ENCODE assay signal across 12 cellular contexts in the genomic region with DNA sequence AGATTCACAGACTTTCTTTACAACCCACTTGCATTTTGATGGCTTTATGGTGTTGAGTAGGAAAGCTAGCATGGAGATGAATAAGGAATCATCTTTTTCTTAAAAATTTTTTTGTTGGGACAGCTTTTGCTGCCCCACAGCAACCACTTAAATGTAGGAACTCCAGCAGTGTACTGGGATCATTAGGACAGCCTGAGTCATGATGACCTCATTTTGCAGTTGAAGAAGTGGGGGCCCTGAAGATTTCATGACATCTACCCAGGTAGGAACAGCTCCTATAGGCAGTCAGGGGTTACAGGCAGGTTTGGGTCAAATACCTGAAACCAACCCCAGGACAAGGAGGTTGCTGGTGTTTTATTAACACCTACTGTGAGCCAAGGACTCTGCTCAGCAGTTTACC. TPM values are rescaled to one million over a fixed set of nuclear protein-coding genes. Genes with fewer than 3 reads are reported as not detected.
A peak's percentile ranks its signal among the peaks of the same experiment; 100 is the strongest.
DNase-seq lines count a peak whose midpoint lies in the region; ATAC-seq and TF ChIP-seq lines count a peak whose summit lies in the region.
"Had no signal": no experiment of that assay in that cellular context is flagged by ENCODE, and none has a peak within 500 bp of the region (broad histone marks: within the 10 kb centered on the region; RNA-seq: fewer than 3 reads in every experiment).

No MANE protein-coding gene starts in this region.

- no peaks in the 10 kb centered on the region for H3K9me3 ChIP-seq in DOHH2 (ENCODE audit: control insufficient read depth, insufficient read depth, low read length)

- peaks cover 25% of the 10 kb centered on the region for H3K4me1 Mint-ChIP-seq in activated T-helper 1 cell treated with anti-CD3 and anti-CD28 coated beads, Interleukin-12 subunit alpha, Interleukin-12 subunit beta, Interleukin-2, Interleukin-4 antibody, amounts not matched to agents 30 ng/mL and 10 ng/mL and 1 ng/mL, durations not matched to agents 14 hours and 24 hours and 36 hours (ENCODE audit: low read depth)
- H3K4me1 Mint-ChIP-seq in immature natural killer cell, result peaks cover 13 to 27% of the 10 kb centered on the region in 2 donors

- H3F3A ChIP-seq in DOHH2 (ENCODE audit: control insufficient read depth, insufficient read depth), result no peaks in the 10 kb centered on the region

- H3K27ac ChIP-seq in DOHH2 (ENCODE audit: low read depth, low read length), result no peak overlapping the region

- peak overlapping the region; percentile 51 for H3K4me3 Mint-ChIP-seq in activated T-helper 1 cell treated with anti-CD3 and anti-CD28 coated beads, Interleukin-12 subunit alpha, Interleukin-12 subunit beta, Interleukin-2, Interleukin-4 antibody, amounts not matched to agents 30 ng/mL and 10 ng/mL and 1 ng/mL, durations not matched to agents 14 hours and 24 hours and 36 hours
- peak overlapping the region; percentile 10 to 86 (median 38) for H3K4me3 Mint-ChIP-seq in immature natural killer cell

- H4K20me1 ChIP-seq in DOHH2 (ENCODE audit: control insufficient read depth, insufficient read depth, low read depth, low read length), result no peaks in the 10 kb centered on the region

- intact Hi-C loops in activated T-helper 1 cell treated with anti-CD3 and anti-CD28 coated beads, Interleukin-12 subunit alpha, Interleukin-12 subunit beta, Interleukin-2, Interleukin-4 antibody, amounts not matched to agents 30 ng/mL and 10 ng/mL and 1 ng/mL, durations not matched to agents 14 hours and 24 hours and 36 hours (cut with micrococcal nuclease), result loop anchor here (5.0 kb wide), 2 partner anchors 469 to 504 kb away; partner anchors contain the start of gene HAPSTR1

- H3K27me3 Mint-ChIP-seq in activated T-helper 1 cell treated with anti-CD3 and anti-CD28 coated beads, Interleukin-12 subunit alpha, Interleukin-12 subunit beta, Interleukin-2, Interleukin-4 antibody, amounts not matched to agents 30 ng/mL and 10 ng/mL and 1 ng/mL, durations not matched to agents 14 hours and 24 hours and 36 hours (ENCODE audit: insufficient read depth), result peaks cover 4% of the 10 kb centered on the region
- peaks cover 3 to 9% (median 6%) of the 10 kb centered on the region in 3 donors for H3K27me3 Mint-ChIP-seq in immature natural killer cell (ENCODE audit: low read depth in 3 of 3)
- H3K27me3 Mint-ChIP-seq: CD4-positive, alpha-beta memory T cell had no signal

- peaks cover 39% of the 10 kb centered on the region for H3K36me3 ChIP-seq in DOHH2 (ENCODE audit: control insufficient read depth, low read length)

- no peak for TF ChIP-seq CTCF in DOHH2 (IDR thresholded peaks at IDR 0.05; ENCODE audit: low read depth, low read length, poor library complexity, severe bottlenecking)

- peaks cover 39% of the 10 kb centered on the region for H3K79me2 ChIP-seq in DOHH2 (ENCODE audit: control insufficient read depth, low read length)

- ATAC-seq in HG02763 (IDR thresholded peaks at IDR 0.05; ENCODE audit: unreplicated experiment), result no peak

- H3K4me1 ChIP-seq in DOHH2 (ENCODE audit: control insufficient read depth, low read length), result peaks cover 21% of the 10 kb centered on the region

- H3K27me3 ChIP-seq in DOHH2 (ENCODE audit: control insufficient read depth, low read length), result peaks cover 7% of the 10 kb centered on the region

- no peak overlapping the region for H3K4me3 ChIP-seq in DOHH2 (ENCODE audit: low read length)

- peaks cover 28% of the 10 kb centered on the region for H3K36me3 Mint-ChIP-seq in activated T-helper 1 cell treated with anti-CD3 and anti-CD28 coated beads, Interleukin-12 subunit alpha, Interleukin-12 subunit beta, Interleukin-2, Interleukin-4 antibody, amounts not matched to agents 30 ng/mL and 10 ng/mL and 1 ng/mL, durations not matched to agents 14 hours and 24 hours and 36 hours (ENCODE audit: low read depth)
- peaks cover 9 to 23% (median 16%) of the 10 kb centered on the region in 3 donors for H3K36me3 Mint-ChIP-seq in immature natural killer cell

- no peaks in the 10 kb centered on the region for H3K9me2 ChIP-seq in DOHH2 (replicated peaks; ENCODE audit: control insufficient read depth, low read length)

- H3K27ac Mint-ChIP-seq in activated T-helper 1 cell treated with anti-CD3 and anti-CD28 coated beads, Interleukin-12 subunit alpha, Interleukin-12 subunit beta, Interleukin-2, Interleukin-4 antibody, amounts not matched to agents 30 ng/mL and 10 ng/mL and 1 ng/mL, durations not matched to agents 14 hours and 24 hours and 36 hours, result no peak overlapping the region
- H3K27ac Mint-ChIP-seq in immature natural killer cell, result no peak overlapping the region

- H3K4me2 ChIP-seq in DOHH2 (ENCODE audit: low read length), result 0 out of 2 replicates have a peak overlapping the region, but pooled peaks have one; percentile 2

- DNase-seq in A172 (ENCODE audit: low spot score) (peak; percentile 48), immature natural killer cell (no peak), NCI-H1930 (lab: John Stamatoyannopoulos, UW) (no peak), NCI-H2171 (lab: John Stamatoyannopoulos, UW) (no peak)
- no peak for DNase-seq in activated T-helper 1 cell treated with anti-CD3 and anti-CD28 coated beads, Interleukin-12 subunit alpha, Interleukin-12 subunit beta, Interleukin-2, Interleukin-4 antibody, amounts not matched to agents 30 ng/mL and 10 ng/mL and 1 ng/mL, durations not matched to agents 14 hours and 24 hours and 36 hours (ENCODE audit: low spot score)
- DNase-seq in stimulated activated naive CD4-positive, alpha-beta T cell treated with Interleukin-2 at 50 U/mL for 16 hours (lab: John Stamatoyannopoulos, UW), result no peak
- DNase-seq: CD4-positive, alpha-beta memory T cell; NCI-H2081 treated with DMSO at 0.1 percent for 48 hours had no signal

- no peaks in the 10 kb centered on the region for H3K9me3 Mint-ChIP-seq in activated T-helper 1 cell treated with anti-CD3 and anti-CD28 coated beads, Interleukin-12 subunit alpha, Interleukin-12 subunit beta, Interleukin-2, Interleukin-4 antibody, amounts not matched to agents 30 ng/mL and 10 ng/mL and 1 ng/mL, durations not matched to agents 14 hours and 24 hours and 36 hours
- H3K9me3 Mint-ChIP-seq in immature natural killer cell, result no peaks in the 10 kb centered on the region
- H3K9me3 Mint-ChIP-seq: CD4-positive, alpha-beta memory T cell had no signal

RNA-seq across cellular contexts. Expression of gene METTL22, which starts 2.1 kb away (rescaled TPM):
- total RNA-seq in A172 (2014; rRNA removed; shearing (Covaris generic)), result 28.1 and 32.5 TPM in 2 replicates
- total RNA-seq in activated T-helper 1 cell treated with anti-CD3 and anti-CD28 coated beads, Interleukin-12 subunit alpha, Interleukin-12 subunit beta, Interleukin-2, Interleukin-4 antibody, amounts not matched to agents 30 ng/mL and 10 ng/mL and 1 ng/mL, durations not matched to agents 14 hours and 24 hours and 36 hours, result 30.0 and 32.0 TPM in 2 replicates
- 1 to 10 TPM; 7.5 to 9.9 (median 9.4) TPM for polyA plus RNA-seq in immature natural killer cell

RNA-seq across cellular contexts. Expression of gene TMEM114, which starts 33.3 kb away (rescaled TPM):
- not detected in 2 replicates for total RNA-seq in A172 (2014; rRNA removed; shearing (Covaris generic))
- total RNA-seq in activated T-helper 1 cell treated with anti-CD3 and anti-CD28 coated beads, Interleukin-12 subunit alpha, Interleukin-12 subunit beta, Interleukin-2, Interleukin-4 antibody, amounts not matched to agents 30 ng/mL and 10 ng/mL and 1 ng/mL, durations not matched to agents 14 hours and 24 hours and 36 hours, result not detected in 2 replicates
- not detected for polyA plus RNA-seq in immature natural killer cell
- total RNA-seq: CD4-positive, alpha-beta memory T cell; T-helper 2 cell treated with Interferon-gamma antibody and Interleukin-4, amounts not matched to agents 100 ng/mL and 5 ng/mL, for 36 hours; ureter had no signal
- polyA plus RNA-seq: CD4-positive, alpha-beta memory T cell had no signal

RNA-seq across cellular contexts. Expression of gene ABAT, which starts 50.8 kb away (rescaled TPM):
- 0.05 and 0.36 TPM in 2 replicates for total RNA-seq in A172 (2014; rRNA removed; shearing (Covaris generic))
- 7.3 and 7.7 TPM in 2 replicates for total RNA-seq in activated T-helper 1 cell treated with anti-CD3 and anti-CD28 coated beads, Interleukin-12 subunit alpha, Interleukin-12 subunit beta, Interleukin-2, Interleukin-4 antibody, amounts not matched to agents 30 ng/mL and 10 ng/mL and 1 ng/mL, durations not matched to agents 14 hours and 24 hours and 36 hours
- 1 to 10 TPM in 2 of 3 donors, not detected in 1; 1.9 to 5.4 TPM for polyA plus RNA-seq in immature natural killer cell
